2 cellular contexts compared by ENCODE assay signal in the genomic region with DNA sequence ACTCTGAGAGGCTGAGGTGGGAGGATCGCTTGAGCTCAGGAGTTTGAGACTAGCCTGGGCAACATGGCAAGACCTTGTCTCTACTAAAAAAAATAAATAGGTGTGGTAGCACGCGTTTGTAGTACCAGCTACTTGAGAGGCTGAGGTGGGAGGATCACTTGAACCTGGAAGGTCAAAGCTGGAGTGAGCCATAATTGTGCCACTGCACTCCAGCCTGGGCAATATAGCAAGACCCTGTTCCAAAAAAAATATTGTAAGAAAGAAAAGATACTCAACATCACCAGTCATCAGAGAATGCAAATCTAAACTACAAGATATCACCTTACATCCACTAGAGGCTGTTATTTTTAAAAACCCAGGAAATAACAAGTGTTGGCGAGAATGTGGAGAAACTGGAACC.
TF ChIP-seq lines count a peak whose summit lies in the region.

No MANE protein-coding gene starts in this region.

TF ChIP-seq in HepG2, 621 proteins besides CTCF, POLR2A, EP300 and RAD21:
- TF ChIP-seq ZNF121 (CRISPR knock-in tag; IDR thresholded peaks at IDR 0.05), result peak; percentile 71
- TF ChIP-seq PAX8 (CRISPR knock-in tag; IDR thresholded peaks at IDR 0.05; ENCODE audit: borderline replicate concordance), result no peak
- TF ChIP-seq, protein P1, sequence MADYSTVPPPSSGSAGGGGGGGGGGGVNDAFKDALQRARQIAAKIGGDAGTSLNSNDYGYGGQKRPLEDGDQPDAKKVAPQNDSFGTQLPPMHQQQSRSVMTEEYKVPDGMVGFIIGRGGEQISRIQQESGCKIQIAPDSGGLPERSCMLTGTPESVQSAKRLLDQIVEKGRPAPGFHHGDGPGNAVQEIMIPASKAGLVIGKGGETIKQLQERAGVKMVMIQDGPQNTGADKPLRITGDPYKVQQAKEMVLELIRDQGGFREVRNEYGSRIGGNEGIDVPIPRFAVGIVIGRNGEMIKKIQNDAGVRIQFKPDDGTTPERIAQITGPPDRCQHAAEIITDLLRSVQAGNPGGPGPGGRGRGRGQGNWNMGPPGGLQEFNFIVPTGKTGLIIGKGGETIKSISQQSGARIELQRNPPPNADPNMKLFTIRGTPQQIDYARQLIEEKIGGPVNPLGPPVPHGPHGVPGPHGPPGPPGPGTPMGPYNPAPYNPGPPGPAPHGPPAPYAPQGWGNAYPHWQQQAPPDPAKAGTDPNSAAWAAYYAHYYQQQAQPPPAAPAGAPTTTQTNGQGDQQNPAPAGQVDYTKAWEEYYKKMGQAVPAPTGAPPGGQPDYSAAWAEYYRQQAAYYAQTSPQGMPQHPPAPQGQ (CRISPR knock-in tag; IDR thresholded peaks at IDR 0.05; ENCODE audit: borderline replicate concordance), result no peak
- no peak for TF ChIP-seq RFX5 (IDR thresholded peaks at IDR 0.05; ENCODE audit: low read depth, low read length)
- TF ChIP-seq FOSL2 (CRISPR knock-in tag; IDR thresholded peaks at IDR 0.05), result no peak

TF ChIP-seq in K562, 482 proteins besides CTCF, POLR2A, EP300 and RAD21:
- peak; percentile 69 for TF ChIP-seq ZNF121 (CRISPR knock-in tag; conservative IDR thresholded peaks at IDR 0.05)
- TF ChIP-seq, protein P2, sequence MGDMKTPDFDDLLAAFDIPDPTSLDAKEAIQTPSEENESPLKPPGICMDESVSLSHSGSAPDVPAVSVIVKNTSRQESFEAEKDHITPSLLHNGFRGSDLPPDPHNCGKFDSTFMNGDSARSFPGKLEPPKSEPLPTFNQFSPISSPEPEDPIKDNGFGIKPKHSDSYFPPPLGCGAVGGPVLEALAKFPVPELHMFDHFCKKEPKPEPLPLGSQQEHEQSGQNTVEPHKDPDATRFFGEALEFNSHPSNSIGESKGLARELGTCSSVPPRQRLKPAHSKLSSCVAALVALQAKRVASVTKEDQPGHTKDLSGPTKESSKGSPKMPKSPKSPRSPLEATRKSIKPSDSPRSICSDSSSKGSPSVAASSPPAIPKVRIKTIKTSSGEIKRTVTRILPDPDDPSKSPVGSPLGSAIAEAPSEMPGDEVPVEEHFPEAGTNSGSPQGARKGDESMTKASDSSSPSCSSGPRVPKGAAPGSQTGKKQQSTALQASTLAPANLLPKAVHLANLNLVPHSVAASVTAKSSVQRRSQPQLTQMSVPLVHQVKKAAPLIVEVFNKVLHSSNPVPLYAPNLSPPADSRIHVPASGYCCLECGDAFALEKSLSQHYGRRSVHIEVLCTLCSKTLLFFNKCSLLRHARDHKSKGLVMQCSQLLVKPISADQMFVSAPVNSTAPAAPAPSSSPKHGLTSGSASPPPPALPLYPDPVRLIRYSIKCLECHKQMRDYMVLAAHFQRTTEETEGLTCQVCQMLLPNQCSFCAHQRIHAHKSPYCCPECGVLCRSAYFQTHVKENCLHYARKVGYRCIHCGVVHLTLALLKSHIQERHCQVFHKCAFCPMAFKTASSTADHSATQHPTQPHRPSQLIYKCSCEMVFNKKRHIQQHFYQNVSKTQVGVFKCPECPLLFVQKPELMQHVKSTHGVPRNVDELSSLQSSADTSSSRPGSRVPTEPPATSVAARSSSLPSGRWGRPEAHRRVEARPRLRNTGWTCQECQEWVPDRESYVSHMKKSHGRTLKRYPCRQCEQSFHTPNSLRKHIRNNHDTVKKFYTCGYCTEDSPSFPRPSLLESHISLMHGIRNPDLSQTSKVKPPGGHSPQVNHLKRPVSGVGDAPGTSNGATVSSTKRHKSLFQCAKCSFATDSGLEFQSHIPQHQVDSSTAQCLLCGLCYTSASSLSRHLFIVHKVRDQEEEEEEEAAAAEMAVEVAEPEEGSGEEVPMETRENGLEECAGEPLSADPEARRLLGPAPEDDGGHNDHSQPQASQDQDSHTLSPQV (IDR thresholded peaks at IDR 0.05), result no peak
